14 cellular contexts compared by ENCODE assay signal in genomic region chr4:102551946-102552575, GRCh38. TPM values are rescaled to one million over a fixed set of nuclear protein-coding genes. Genes with fewer than 3 reads are reported as not detected.
DNase-seq lines count a peak whose midpoint lies in the region; ATAC-seq, FAIRE-seq and TF ChIP-seq lines count a peak whose summit lies in the region.
"Had no signal": no experiment of that assay in that cellular context is flagged by ENCODE, and none has a peak within 500 bp of the region (broad histone marks: within the 10 kb centered on the region; RNA-seq: fewer than 3 reads in every experiment).

No MANE protein-coding gene starts in this region.

- H3K9me1 ChIP-seq in keratinocyte (ENCODE audit: control insufficient read depth, extremely low read depth, insufficient read depth, low read length): no peaks in the 10 kb centered on the region

- ATAC-seq in CD8-positive, alpha-beta T cell: no peak
- ATAC-seq in GM18502 (IDR thresholded peaks at IDR 0.05; ENCODE audit: poor library complexity, unreplicated experiment): peak; percentile 42
- peak; percentile 25 for ATAC-seq in activated CD8-positive, alpha-beta T cell treated with anti-CD3 and anti-CD28 coated beads for 36 hours
- no peak for ATAC-seq in GM21515 (IDR thresholded peaks at IDR 0.05; ENCODE audit: unreplicated experiment)

- no peaks in the 10 kb centered on the region for H3K9me3 Mint-ChIP-seq in CD8-positive, alpha-beta T cell
- no peaks in the 10 kb centered on the region for H3K9me3 Mint-ChIP-seq in activated CD8-positive, alpha-beta T cell treated with anti-CD3 and anti-CD28 coated beads for 36 hours

- H3K9me3 ChIP-seq in CD8-positive, alpha-beta T cell (ENCODE audit: low read length): no peaks in the 10 kb centered on the region
- no peaks in the 10 kb centered on the region for H3K9me3 ChIP-seq in keratinocyte (ENCODE audit: control insufficient read depth, low read depth, low read length)
- H3K9me3 ChIP-seq: colonic mucosa, suprapubic skin had no signal

- H4K20me1 ChIP-seq in keratinocyte (ENCODE audit: control insufficient read depth, extremely low read depth, insufficient read depth, low read length): no peaks in the 10 kb centered on the region

- peaks cover 6% of the 10 kb centered on the region for H3K79me2 ChIP-seq in keratinocyte (ENCODE audit: control insufficient read depth, insufficient read depth, low read length)

- no peaks in the 10 kb centered on the region for H3K27me3 ChIP-seq in CD8-positive, alpha-beta T cell (ENCODE audit: insufficient read depth, low read length)
- H3K27me3 ChIP-seq in keratinocyte (ENCODE audit: control insufficient read depth, extremely low read depth, insufficient read depth, low read length): no peaks in the 10 kb centered on the region
- H3K27me3 ChIP-seq: colonic mucosa, suprapubic skin had no signal

- POLR2A ChIA-PET in CD8-positive, alpha-beta T cell (lab: Charles Lee): no interaction called here
- POLR2A ChIA-PET in activated CD8-positive, alpha-beta T cell treated with anti-CD3 and anti-CD28 coated beads for 36 hours (lab: Charles Lee): interaction anchor here (1.0 to 1.9 kb wide), 2 partner anchors 51 to 74 kb away, joined by 3 to 7 read pairs; partner anchors contain the start of gene NFKB1

- no peak overlapping the region for H3K9ac ChIP-seq in keratinocyte (ENCODE audit: control insufficient read depth, extremely low read depth, insufficient read depth, low read length)

- H3K4me3 Mint-ChIP-seq in CD8-positive, alpha-beta T cell: peak overlapping the region; percentile 3
- peak overlapping the region; percentile 2 for H3K4me3 Mint-ChIP-seq in activated CD8-positive, alpha-beta T cell treated with anti-CD3 and anti-CD28 coated beads for 36 hours

- FAIRE-seq in keratinocyte (lab: Jason Lieb, UNC): peak; percentile 48

- TF ChIP-seq CTCF in CD8-positive, alpha-beta T cell (IDR thresholded peaks at IDR 0.05): no peak
- no peak for TF ChIP-seq CTCF in activated CD8-positive, alpha-beta T cell treated with anti-CD3 and anti-CD28 coated beads for 36 hours (IDR thresholded peaks at IDR 0.05)
- no peak for TF ChIP-seq CTCF in keratinocyte (optimal IDR thresholded peaks at IDR 0.05 in 1 of 3, IDR thresholded peaks at IDR 0.05 in 1 of 3, conservative IDR thresholded peaks at IDR 0.05 in 1 of 3; ENCODE audit: extremely low read depth in 1 of 3, insufficient read depth in 2 of 3, low read length in 3 of 3)

- peak overlapping the region; percentile 66 for H3K27ac Mint-ChIP-seq in CD8-positive, alpha-beta T cell
- peak overlapping the region; percentile 79 for H3K27ac Mint-ChIP-seq in activated CD8-positive, alpha-beta T cell treated with anti-CD3 and anti-CD28 coated beads for 36 hours

- H3K4me2 ChIP-seq in keratinocyte (ENCODE audit: control insufficient read depth, extremely low read depth, insufficient read depth, low read depth, low read length): no peak overlapping the region

- no peak overlapping the region for H2AFZ ChIP-seq in keratinocyte (ENCODE audit: control insufficient read depth, low read length)

- peaks cover 59% of the 10 kb centered on the region for H3K4me1 Mint-ChIP-seq in CD8-positive, alpha-beta T cell (ENCODE audit: low read depth)
- peaks cover 51% of the 10 kb centered on the region for H3K4me1 Mint-ChIP-seq in activated CD8-positive, alpha-beta T cell treated with anti-CD3 and anti-CD28 coated beads for 36 hours (ENCODE audit: low read depth)

- no peaks in the 10 kb centered on the region for H3K27me3 Mint-ChIP-seq in CD8-positive, alpha-beta T cell (ENCODE audit: low read depth)
- H3K27me3 Mint-ChIP-seq in activated CD8-positive, alpha-beta T cell treated with anti-CD3 and anti-CD28 coated beads for 36 hours: no peaks in the 10 kb centered on the region

- intact Hi-C loops in CD8-positive, alpha-beta T cell (cut with DNase I, micrococcal nuclease): loop anchor here in 1 of 2 experiments (1.0 to 5.0 kb wide), 2 partner anchors 8 to 100 kb away; no protein-coding TSS in a partner anchor
- intact Hi-C loops in activated CD8-positive, alpha-beta T cell treated with anti-CD3 and anti-CD28 coated beads for 36 hours (cut with micrococcal nuclease): no loop called here

- CTCF ChIA-PET in CD8-positive, alpha-beta T cell (lab: Charles Lee): no interaction called here
- CTCF ChIA-PET in activated CD8-positive, alpha-beta T cell treated with anti-CD3 and anti-CD28 coated beads for 36 hours (lab: Charles Lee): interaction anchor here (1.1 to 1.7 kb wide), 2 partner anchors 8 to 14 kb away, joined by 3 to 4 read pairs; no protein-coding TSS in a partner anchor

- no peak for DNase-seq in CD8-positive, alpha-beta T cell
- DNase-seq in activated CD8-positive, alpha-beta T cell treated with anti-CD3 and anti-CD28 coated beads for 36 hours: no peak
- DNase-seq in keratinocyte (ENCODE audit: low read depth, low spot score) (no peak), HuH-7.5 (ENCODE audit: low spot score) (no peak), HUDEP-2 (lab: John Stamatoyannopoulos, UW; ENCODE audit: unreplicated experiment in 76 of 76) (no peak), caudate nucleus (lab: John Stamatoyannopoulos, UW) (no peak)
- DNase-seq: amygdala, colonic mucosa, mammary epithelial cell, NCI-H1436, NCI-H526 treated with DMSO at 0.1 percent for 48 hours had no signal

- H3K4me3 ChIP-seq in CD8-positive, alpha-beta T cell (ENCODE audit: low read depth, low read length): no peak overlapping the region
- H3K4me3 ChIP-seq in keratinocyte (ENCODE audit: control insufficient read depth in 2 of 3, extremely low read depth in 1 of 3, insufficient read depth in 2 of 3, low read depth in 1 of 3, low read length in 3 of 3): no peak overlapping the region
- H3K4me3 ChIP-seq: colonic mucosa, suprapubic skin had no signal

- H3K27ac ChIP-seq in CD8-positive, alpha-beta T cell (ENCODE audit: low read depth, low read length): no peak overlapping the region
- H3K27ac ChIP-seq in keratinocyte (ENCODE audit: control insufficient read depth, insufficient read depth, low read length): no peak overlapping the region
- H3K27ac ChIP-seq in caudate nucleus (ENCODE audit: low read depth, low read length): no peak overlapping the region
- H3K27ac ChIP-seq: colonic mucosa, suprapubic skin had no signal

- H3K4me1 ChIP-seq in CD8-positive, alpha-beta T cell (ENCODE audit: insufficient read depth, low read length): peaks cover 50% of the 10 kb centered on the region
- H3K4me1 ChIP-seq in keratinocyte (ENCODE audit: control insufficient read depth, extremely low read depth, insufficient read depth, low read length): peaks cover 10% of the 10 kb centered on the region

- peaks cover 47% of the 10 kb centered on the region for H3K36me3 Mint-ChIP-seq in CD8-positive, alpha-beta T cell
- peaks cover 42% of the 10 kb centered on the region for H3K36me3 Mint-ChIP-seq in activated CD8-positive, alpha-beta T cell treated with anti-CD3 and anti-CD28 coated beads for 36 hours (ENCODE audit: low read depth)

- no peaks in the 10 kb centered on the region for H3K36me3 ChIP-seq in CD8-positive, alpha-beta T cell (ENCODE audit: insufficient read depth, low read length)
- H3K36me3 ChIP-seq in keratinocyte (ENCODE audit: control insufficient read depth in 2 of 2, extremely low read depth in 1 of 2, insufficient read depth in 2 of 2, low read length in 2 of 2): peaks cover 0 to 3% of the 10 kb centered on the region in 2 experiments
- H3K36me3 ChIP-seq: colonic mucosa had no signal

- dilution Hi-C loops in keratinocyte (cut with MboI; ENCODE audit: extremely low pct_ligation_motif_present, low sequenced_read_pairs): no loop called here

RNA-seq across cellular contexts. Expression of gene NFKB1, which starts 50.9 kb away (rescaled TPM):
- 100 to 1,000 TPM; 278 to 289 TPM for total RNA-seq in CD8-positive, alpha-beta T cell
- total RNA-seq in activated CD8-positive, alpha-beta T cell treated with anti-CD3 and anti-CD28 coated beads for 36 hours: 100 to 1,000 TPM; 224 to 230 TPM
- polyA plus RNA-seq in keratinocyte: 15.4 to 31.4 TPM (median 21.8 TPM) in 3 replicates
- polyA plus RNA-seq in keratinocyte (2011; ENCODE audit: low read depth): 12.2 TPM
- 15.6 and 19.2 TPM in 2 replicates for polyA plus RNA-seq in keratinocyte (2011; cell fraction: cytosol; rRNA removed)
- 33.6 and 36.7 TPM in 2 replicates for polyA plus RNA-seq in keratinocyte (2011; cell fraction: nucleus; rRNA removed)
- 18.0 and 24.9 TPM in 2 replicates for polyA plus RNA-seq in keratinocyte (2012; ENCODE audit: low replicate concordance)
- 27.3 to 39.6 TPM (median 29.4 TPM) in 3 replicates for polyA minus RNA-seq in keratinocyte
- 16.7 TPM for polyA minus RNA-seq in keratinocyte (2011; cell fraction: cytosol; rRNA and poly(A)+ RNA removed)
- 29.1 and 53.4 TPM in 2 replicates for polyA minus RNA-seq in keratinocyte (2011; cell fraction: nucleus; rRNA and poly(A)+ RNA removed)

Comparison
In these comparisons a context has a peak if more than half of its experiments do, and no peak if none do; other contexts are left out.
1. ATAC-seq: peak in GM18502 (single experiment) and activated CD8-positive, alpha-beta T cell treated with anti-CD3 and anti-CD28 coated beads for 36 hours (single experiment); none in CD8-positive, alpha-beta T cell (single experiment) and GM21515 (single experiment).